1 cellular context compared by ENCODE assay signal in genomic region chr1:212666116-212666775, GRCh38.
TF ChIP-seq lines count a peak whose summit lies in the region.

No MANE protein-coding gene starts in this region.

TF ChIP-seq in HCT116, 20 proteins besides CTCF, POLR2A, EP300 and RAD21 (continued from another document):
- TF ChIP-seq ATF3 (IDR thresholded peaks at IDR 0.05): no peak
